1 cellular context compared by ENCODE assay signal in the genomic region with DNA sequence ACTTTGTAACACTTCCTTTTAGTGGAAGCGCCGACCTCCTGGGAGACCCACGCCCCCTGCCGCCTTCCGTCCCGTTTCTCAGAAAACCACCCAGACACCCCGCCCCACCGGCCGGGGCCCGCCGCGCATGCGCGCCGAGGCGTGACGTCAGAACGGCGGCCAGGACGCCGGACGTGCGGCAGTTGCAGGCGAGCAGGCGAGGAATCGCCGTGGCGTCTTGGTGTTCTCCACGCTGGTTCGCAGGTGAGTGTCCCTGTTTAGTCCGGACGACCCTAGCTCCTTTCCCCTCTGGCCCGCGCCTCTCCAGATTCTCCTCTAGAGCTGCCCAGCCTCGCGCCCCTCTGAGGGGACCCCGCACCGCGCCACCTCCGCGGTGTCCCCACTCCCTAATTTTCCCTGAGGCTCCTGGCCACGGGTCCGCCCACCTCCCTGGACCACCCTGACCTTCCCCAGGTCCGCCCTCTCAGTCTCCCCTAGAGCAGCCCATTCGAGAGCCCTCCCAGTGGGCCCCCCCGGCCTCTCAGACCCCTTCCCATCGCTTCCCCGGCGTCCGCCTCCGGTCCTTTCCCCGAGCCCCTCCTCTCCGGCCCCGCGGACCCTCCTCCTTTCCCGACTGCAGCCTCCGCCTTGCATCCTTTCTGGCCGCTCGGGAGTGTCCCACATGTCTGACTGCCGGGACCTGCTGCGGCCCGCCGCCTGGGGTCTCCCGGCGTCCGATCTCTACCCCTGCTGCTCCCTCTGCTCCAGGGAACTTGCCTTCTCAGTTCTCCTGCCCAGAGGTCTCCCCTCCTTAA.
A peak's percentile ranks its signal among the peaks of the same experiment; 100 is the strongest.
TF ChIP-seq lines count a peak whose summit lies in the region.

PLEKHB2 (plus strand) TSS at position 181 of the 794 bp plus-strand sequence. CDS start 15,606 bp downstream, outside the sequence.

TF ChIP-seq in Ishikawa, 13 proteins besides CTCF, POLR2A, EP300 and RAD21 (continued from another document):
- TF ChIP-seq REST (IDR thresholded peaks at IDR 0.05; ENCODE audit: low read depth), result no peak
- no peak for TF ChIP-seq CEBPB (IDR thresholded peaks at IDR 0.05)
- TF ChIP-seq YY1 (IDR thresholded peaks at IDR 0.05; ENCODE audit: low read depth), result 0 out of 2 replicates have a peak, but pooled peaks have one; percentile 28
